Comparison of ENCODE assay signal across 8 cellular contexts in genomic region chr1:227787513-227788278, GRCh38.
DNase-seq lines count a peak whose midpoint lies in the region; ATAC-seq and TF ChIP-seq lines count a peak whose summit lies in the region.

No MANE protein-coding gene starts in this region.

- DNase-seq in NCI-H187 treated with DMSO at 0.1 percent for 48 hours (lab: John Stamatoyannopoulos, UW): peak; percentile 41
- peak; percentile 97 for DNase-seq in T-helper 9 cell
- peak; percentile 97 for DNase-seq in astrocyte of the hippocampus (ENCODE audit: low read depth, low spot score)
- peak; percentile 22 to 63 for DNase-seq in hippocampal formation (lab: John Stamatoyannopoulos, UW)
- peak; percentile 78 for DNase-seq in retinal pigment epithelial cell (ENCODE audit: low read depth)
- DNase-seq in GF-D8 (lab: John Stamatoyannopoulos, UW): no peak

- ATAC-seq in GM18508 (IDR thresholded peaks at IDR 0.05; ENCODE audit: insufficient read depth, unreplicated experiment) (peak; percentile 75), HG02970 (IDR thresholded peaks at IDR 0.05; ENCODE audit: low FRiP score, unreplicated experiment) (peak; percentile 87)

- peak overlapping the region; percentile 65 for H3K4me3 ChIP-seq in retinal pigment epithelial cell (ENCODE audit: low read length)

- TF ChIP-seq CTCF in retinal pigment epithelial cell (conservative IDR thresholded peaks at IDR 0.05; ENCODE audit: low read depth, low read length): no peak
